8 cellular contexts compared by ENCODE assay signal in genomic region chr16:75464130-75464918, GRCh38. TPM values are rescaled to one million over a fixed set of nuclear protein-coding genes. Genes with fewer than 3 reads are reported as not detected.
DNase-seq lines count a peak whose midpoint lies in the region; ATAC-seq and TF ChIP-seq lines count a peak whose summit lies in the region.

Gene TMEM170A (minus strand): TSS chr16:75464689. CDS start chr16:75464600, 89 bp downstream.

- H3K36me3 ChIP-seq in parathyroid adenoma (ENCODE audit: control insufficient read depth, insufficient read depth, low read length) (no peaks in the 10 kb centered on the region), tibial nerve (no peaks in the 10 kb centered on the region)

- H3K27me3 ChIP-seq in parathyroid adenoma (ENCODE audit: control insufficient read depth, insufficient read depth, low read length) (no peaks in the 10 kb centered on the region), tibial nerve (no peaks in the 10 kb centered on the region)

- intact Hi-C loops in Right ventricle myocardium superior (cut with DNase I): no loop called here

- H3K4me1 ChIP-seq in parathyroid adenoma: no peaks in the 10 kb centered on the region
- peaks cover 0 to 37% (median 7%) of the 10 kb centered on the region in 4 donors for H3K4me1 ChIP-seq in tibial nerve

- WGBS in tibial nerve, 2 donors: 0% methylated on average over 41 to 63 of the region's 89 CpGs

- H2AFZ ChIP-seq in parathyroid adenoma: peak within 1 kb of the TSS; percentile 74

- no peaks in the 10 kb centered on the region for H3K9me3 ChIP-seq in parathyroid adenoma (ENCODE audit: control insufficient read depth, low read length)
- H3K9me3 ChIP-seq in tibial nerve: no peaks in the 10 kb centered on the region

- ATAC-seq in HG02798 (IDR thresholded peaks at IDR 0.05; ENCODE audit: poor library complexity, unreplicated experiment) (peak; percentile 94), Right ventricle myocardium superior (ENCODE audit: poor library complexity) (peak; percentile 99)
- ATAC-seq in activated naive CD8-positive, alpha-beta T cell treated with anti-CD3 and anti-CD28 coated beads, Interleukin-2, amount 50 U/mL, for 24 hours: peak; percentile 96

- peak within 1 kb of the TSS; percentile 89 for H3K27ac Mint-ChIP-seq in activated naive CD8-positive, alpha-beta T cell treated with anti-CD3 and anti-CD28 coated beads, Interleukin-2, amount 50 U/mL, for 24 hours

- H3K9ac ChIP-seq in parathyroid adenoma: peak within 1 kb of the TSS; percentile 42

- peak; percentile 99 for TF ChIP-seq CTCF in GM12875 (IDR thresholded peaks at IDR 0.05; ENCODE audit: borderline replicate concordance, insufficient read depth, low read depth, low read length)
- TF ChIP-seq CTCF in parathyroid adenoma (IDR thresholded peaks at IDR 0.05): peak; percentile 100
- peak in 4 of 5 experiments; percentile 100 for TF ChIP-seq CTCF in tibial nerve (IDR thresholded peaks at IDR 0.05)

- H3K4me3 ChIP-seq in GM12875 (ENCODE audit: low read depth, low read length) (peak within 1 kb of the TSS; percentile 86), parathyroid adenoma (ENCODE audit: low read depth, low read length) (peak within 1 kb of the TSS; percentile 83), tibial nerve (peak within 1 kb of the TSS; percentile 67 to 97 (median 84))

- peak; percentile 75 to 96 for TF ChIP-seq EP300 in tibial nerve (IDR thresholded peaks at IDR 0.05)

- H3K4me2 ChIP-seq in parathyroid adenoma (ENCODE audit: low read length): peak within 1 kb of the TSS; percentile 84

- peak within 1 kb of the TSS; percentile 72 for H3K27ac ChIP-seq in parathyroid adenoma
- H3K27ac ChIP-seq in tibial nerve: peak within 1 kb of the TSS; percentile 92 to 97 (median 94)

- peaks cover 20% of the 10 kb centered on the region for H3K79me2 ChIP-seq in parathyroid adenoma

- DNase-seq in NCI-H1417 treated with DMSO at 0.1 percent for 48 hours (lab: John Stamatoyannopoulos, UW): peak; percentile 50
- peak; percentile 96 for DNase-seq in SW480 (ENCODE audit: low spot score)
- DNase-seq in activated naive CD8-positive, alpha-beta T cell treated with anti-CD3 and anti-CD28 coated beads, Interleukin-2, amount 50 U/mL, for 24 hours: peak; percentile 100
- DNase-seq in Right ventricle myocardium superior: peak; percentile 100
- DNase-seq in tibial nerve (ENCODE audit: low spot score in 2 of 2): peak; percentile 99

- no peaks in the 10 kb centered on the region for H3K27me3 Mint-ChIP-seq in activated naive CD8-positive, alpha-beta T cell treated with anti-CD3 and anti-CD28 coated beads, Interleukin-2, amount 50 U/mL, for 24 hours

- H3K4me1 Mint-ChIP-seq in activated naive CD8-positive, alpha-beta T cell treated with anti-CD3 and anti-CD28 coated beads, Interleukin-2, amount 50 U/mL, for 24 hours: peaks cover 56% of the 10 kb centered on the region

- peak; percentile 85 to 94 for TF ChIP-seq POLR2A in tibial nerve (IDR thresholded peaks at IDR 0.05)

- H3K4me3 Mint-ChIP-seq in activated naive CD8-positive, alpha-beta T cell treated with anti-CD3 and anti-CD28 coated beads, Interleukin-2, amount 50 U/mL, for 24 hours: peak within 1 kb of the TSS; percentile 89

- H3K36me3 Mint-ChIP-seq in activated naive CD8-positive, alpha-beta T cell treated with anti-CD3 and anti-CD28 coated beads, Interleukin-2, amount 50 U/mL, for 24 hours (ENCODE audit: low read depth): peaks cover 14% of the 10 kb centered on the region

- H3K9me3 Mint-ChIP-seq in activated naive CD8-positive, alpha-beta T cell treated with anti-CD3 and anti-CD28 coated beads, Interleukin-2, amount 50 U/mL, for 24 hours: no peaks in the 10 kb centered on the region

RNA-seq across cellular contexts. Expression of gene TMEM170A, which starts in this region (rescaled TPM):
- 9.5 TPM for total RNA-seq in Right ventricle myocardium superior
- 10 to 100 TPM; 14.1 to 36.6 (median 21.8) TPM for total RNA-seq in tibial nerve

Comparison
In these comparisons a context has a peak if more than half of its experiments do, and no peak if none do; other contexts are left out.
1. Peak in every context shown above with its lines: DNase-seq, ATAC-seq, H3K4me3 ChIP-seq and H3K27ac ChIP-seq.
2. DNase-seq: peak in every context shown above with its lines; median percentile 100 in activated naive CD8-positive, alpha-beta T cell treated with anti-CD3 and anti-CD28 coated beads, Interleukin-2, amount 50 U/mL, for 24 hours; 100 in Right ventricle myocardium superior; 99 in tibial nerve; 96 in SW480; 50 in NCI-H1417 treated with DMSO at 0.1 percent for 48 hours.